ENCODE assay signal across 1 cellular context in genomic region chr10:22599636-22600228, GRCh38.
TF ChIP-seq lines count a peak whose summit lies in the region.

No MANE protein-coding gene starts in this region.

TF ChIP-seq in HEK293, 187 proteins besides CTCF, POLR2A, EP300 and RAD21 (continued from another document):
- TF ChIP-seq ZNF513 (tag by site-specific recombination; IDR thresholded peaks at IDR 0.05) (peak; percentile 18; the same call in 1 of the 2 replicates), ZFP37 (tag by site-specific recombination; IDR thresholded peaks at IDR 0.05) (peak; percentile 11; the same call in 1 of the 2 replicates)
